ENCODE assay signal across 8 cellular contexts in genomic region chrX:21985332-21985777, GRCh38. TPM values are rescaled to one million over a fixed set of nuclear protein-coding genes. Genes with fewer than 3 reads are reported as not detected.
DNase-seq lines count a peak whose midpoint lies in the region; ATAC-seq and TF ChIP-seq lines count a peak whose summit lies in the region.

No MANE protein-coding gene starts in this region.

- DNase-seq in CD14-positive monocyte (ENCODE audit: low spot score): peak; percentile 45
- DNase-seq in NCI-H446 (lab: John Stamatoyannopoulos, UW): peak; percentile 55 to 79
- DNase-seq in activated CD4-positive, alpha-beta T cell treated with anti-CD3 and anti-CD28 coated beads for 1 hour: peak; percentile 34
- DNase-seq in cerebellum (ENCODE audit: low spot score): peak; percentile 63
- DNase-seq in left lobe of liver (ENCODE audit: low spot score): peak; percentile 54
- DNase-seq in stimulated activated CD4-positive, alpha-beta T cell treated with anti-CD3 and anti-CD28 coated beads, TNF-alpha, amount 100 ng/mL, for 4 hours (ENCODE audit: low read depth in 3 of 3): peak; percentile 12 to 36 (median 23)

- no peak overlapping the region for H3K4me3 Mint-ChIP-seq in CD14-positive monocyte

- intact Hi-C loops in CD14-positive monocyte (cut with micrococcal nuclease): loop anchor here in 1 of 2 donors (5.0 kb wide), 1 partner anchor 207 kb away; no protein-coding TSS in a partner anchor

- peak; percentile 84 for ATAC-seq in GM19328 (IDR thresholded peaks at IDR 0.05; ENCODE audit: unreplicated experiment)
- peak; percentile 90 for ATAC-seq in HG03378 (IDR thresholded peaks at IDR 0.05; ENCODE audit: unreplicated experiment)
- peak; percentile 100 for ATAC-seq in left lobe of liver

- H3K4me1 Mint-ChIP-seq in CD14-positive monocyte: peaks cover 10% of the 10 kb centered on the region

- H3K9me3 Mint-ChIP-seq in CD14-positive monocyte: no peaks in the 10 kb centered on the region

- peak; percentile 84 for TF ChIP-seq CTCF in CD14-positive monocyte (IDR thresholded peaks at IDR 0.05)

- H3K36me3 Mint-ChIP-seq in CD14-positive monocyte: peaks cover 22 to 23% of the 10 kb centered on the region in 2 donors

- peak overlapping the region in 2 of 7 donors; percentile 19 to 31 for H3K27ac Mint-ChIP-seq in CD14-positive monocyte

- H3K27me3 Mint-ChIP-seq in CD14-positive monocyte (ENCODE audit: low read depth in 3 of 3): peaks cover 0 to 2% (median 0%) of the 10 kb centered on the region in 3 donors

RNA-seq across cellular contexts. Expression of gene SMS, which starts 44.8 kb away (rescaled TPM):
- polyA plus RNA-seq in CD14-positive monocyte: 10 to 100 TPM; 70.8 to 75.4 TPM
- 58.1 TPM for total RNA-seq in cerebellum
- total RNA-seq in left lobe of liver: 17.8 TPM

RNA-seq across cellular contexts. Expression of gene PHEX, which starts 46.8 kb away (rescaled TPM):
- not detected for polyA plus RNA-seq in CD14-positive monocyte
- total RNA-seq in cerebellum: 0.82 TPM
- not detected for total RNA-seq in left lobe of liver

Comparison
In these comparisons a context has a peak if more than half of its experiments do, and no peak if none do; other contexts are left out.
1. Peak in every context shown above with its lines: DNase-seq and ATAC-seq.